In genomic region chr12:132640936-132641335, GRCh38 we compare ENCODE assay signal across 18 cellular contexts. TPM values are rescaled to one million over a fixed set of nuclear protein-coding genes. Genes with fewer than 3 reads are reported as not detected.
DNase-seq lines count a peak whose midpoint lies in the region; ATAC-seq and TF ChIP-seq lines count a peak whose summit lies in the region.
"Had no signal": no experiment of that assay in that cellular context is flagged by ENCODE, and none has a peak within 500 bp of the region (broad histone marks: within the 10 kb centered on the region; RNA-seq: fewer than 3 reads in every experiment).

No MANE protein-coding gene starts in this region.

- no peaks in the 10 kb centered on the region for H3K9me3 Mint-ChIP-seq in activated CD8-positive, alpha-beta T cell treated with anti-CD3 and anti-CD28 coated beads, Interleukin-2, amount 10 ng/mL, durations not matched to agents 7 days and 5 days (ENCODE audit: insufficient read depth)
- H3K9me3 Mint-ChIP-seq in activated CD8-positive, alpha-beta T cell treated with anti-CD3 and anti-CD28 coated beads for 36 hours = no peaks in the 10 kb centered on the region
- no peaks in the 10 kb centered on the region for H3K9me3 Mint-ChIP-seq in chondrocyte (ENCODE audit: low read depth)
- no peaks in the 10 kb centered on the region for H3K9me3 Mint-ChIP-seq in stimulated activated effector memory CD8-positive, alpha-beta T cell treated with anti-CD3 and anti-CD28 coated beads, Interleukin-12 subunit alpha, Interleukin-12 subunit beta, amount 100 ng/mL, for 72 hours
- H3K9me3 Mint-ChIP-seq: CD4-positive, alpha-beta memory T cell; H9 had no signal

- H3K27ac ChIP-seq in A673 (ENCODE audit: low read depth, low read length, poor library complexity, severe bottlenecking) = no peak overlapping the region
- H3K27ac ChIP-seq: C4-2B had no signal

- TF ChIP-seq CTCF in activated CD8-positive, alpha-beta T cell treated with anti-CD3 and anti-CD28 coated beads for 36 hours (IDR thresholded peaks at IDR 0.05) = no peak
- TF ChIP-seq CTCF in chondrocyte (IDR thresholded peaks at IDR 0.05) (no peak), A673 (conservative IDR thresholded peaks at IDR 0.05; ENCODE audit: low read depth, low read length) (no peak)

- BruUV-seq in A673 (replicated peaks; lab: Mats Ljungman, UMichigan) = no TSS peak

- no peaks in the 10 kb centered on the region for H3K27me3 Mint-ChIP-seq in activated CD8-positive, alpha-beta T cell treated with anti-CD3 and anti-CD28 coated beads, Interleukin-2, amount 10 ng/mL, durations not matched to agents 7 days and 5 days (ENCODE audit: low read depth)
- H3K27me3 Mint-ChIP-seq in activated CD8-positive, alpha-beta T cell treated with anti-CD3 and anti-CD28 coated beads for 36 hours = no peaks in the 10 kb centered on the region
- H3K27me3 Mint-ChIP-seq in T-helper 17 cell = no peaks in the 10 kb centered on the region
- no peaks in the 10 kb centered on the region for H3K27me3 Mint-ChIP-seq in chondrocyte (ENCODE audit: low read depth)
- H3K27me3 Mint-ChIP-seq: CD4-positive, alpha-beta memory T cell had no signal

- intact Hi-C loops in activated CD8-positive, alpha-beta T cell treated with anti-CD3 and anti-CD28 coated beads for 36 hours (cut with micrococcal nuclease) = no loop called here
- intact Hi-C loops in A673 (cut with micrococcal nuclease; ENCODE audit: unreplicated experiment) = no loop called here

- no peak for DNase-seq in activated CD8-positive, alpha-beta T cell treated with anti-CD3 and anti-CD28 coated beads, Interleukin-2, amount 10 ng/mL, durations not matched to agents 7 days and 5 days
- no peak for DNase-seq in activated CD8-positive, alpha-beta T cell treated with anti-CD3 and anti-CD28 coated beads for 36 hours
- DNase-seq in T-helper 17 cell (no peak), chondrocyte (ENCODE audit: low spot score) (peak; percentile 61), C1 segment of cervical spinal cord (lab: John Stamatoyannopoulos, UW) (no peak), NCI-H82 (lab: John Stamatoyannopoulos, UW) (no peak), A673 (ENCODE audit: low spot score) (no peak)
- no peak for DNase-seq in stimulated activated effector memory CD8-positive, alpha-beta T cell treated with anti-CD3 and anti-CD28 coated beads, Interleukin-12 subunit alpha, Interleukin-12 subunit beta, amount 100 ng/mL, for 72 hours (ENCODE audit: low spot score in 2 of 2)
- DNase-seq: 8988T; ACHN; CD4-positive, alpha-beta memory T cell; COR-L47; DND-41; GDM1; GOT3; H9 had no signal

- H3K27me3 ChIP-seq in A673 (replicated peaks; ENCODE audit: insufficient read depth, low read depth, low read length, poor library complexity) = no peaks in the 10 kb centered on the region

- no peaks in the 10 kb centered on the region for H3K9me3 ChIP-seq in T-helper 17 cell (ENCODE audit: control insufficient read depth, low read length, poor library complexity, severe bottlenecking)
- no peaks in the 10 kb centered on the region for H3K9me3 ChIP-seq in A673 (ENCODE audit: low read depth, low read length, poor library complexity, severe bottlenecking)

- H3K4me1 Mint-ChIP-seq in activated CD8-positive, alpha-beta T cell treated with anti-CD3 and anti-CD28 coated beads, Interleukin-2, amount 10 ng/mL, durations not matched to agents 7 days and 5 days (ENCODE audit: low read depth) = peaks cover 27% of the 10 kb centered on the region
- peaks cover under 1% of the 10 kb centered on the region for H3K4me1 Mint-ChIP-seq in activated CD8-positive, alpha-beta T cell treated with anti-CD3 and anti-CD28 coated beads for 36 hours (ENCODE audit: low read depth)
- H3K4me1 Mint-ChIP-seq in T-helper 17 cell = peaks cover 4% of the 10 kb centered on the region
- H3K4me1 Mint-ChIP-seq in chondrocyte (ENCODE audit: low read depth) = no peaks in the 10 kb centered on the region
- peaks cover 6% of the 10 kb centered on the region for H3K4me1 Mint-ChIP-seq in stimulated activated effector memory CD8-positive, alpha-beta T cell treated with anti-CD3 and anti-CD28 coated beads, Interleukin-12 subunit alpha, Interleukin-12 subunit beta, amount 100 ng/mL, for 72 hours
- H3K4me1 Mint-ChIP-seq: CD4-positive, alpha-beta memory T cell had no signal

- peak overlapping the region; percentile 31 for H3K27ac Mint-ChIP-seq in activated CD8-positive, alpha-beta T cell treated with anti-CD3 and anti-CD28 coated beads, Interleukin-2, amount 10 ng/mL, durations not matched to agents 7 days and 5 days
- H3K27ac Mint-ChIP-seq in activated CD8-positive, alpha-beta T cell treated with anti-CD3 and anti-CD28 coated beads for 36 hours = no peak overlapping the region
- H3K27ac Mint-ChIP-seq in T-helper 17 cell (peak overlapping the region; percentile 65), chondrocyte (ENCODE audit: unreplicated experiment) (no peak overlapping the region)
- peak overlapping the region; percentile 57 for H3K27ac Mint-ChIP-seq in stimulated activated effector memory CD8-positive, alpha-beta T cell treated with anti-CD3 and anti-CD28 coated beads, Interleukin-12 subunit alpha, Interleukin-12 subunit beta, amount 100 ng/mL, for 72 hours
- H3K27ac Mint-ChIP-seq: CD4-positive, alpha-beta memory T cell; H9 had no signal

- no peaks in the 10 kb centered on the region for H3K4me1 ChIP-seq in A673 (ENCODE audit: insufficient read depth, low read length, poor library complexity, severe bottlenecking)

- CTCF ChIA-PET in activated CD8-positive, alpha-beta T cell treated with anti-CD3 and anti-CD28 coated beads, Interleukin-2, amount 10 ng/mL, durations not matched to agents 7 days and 5 days (lab: Charles Lee) = interaction anchor here (1.6 kb wide), 1 partner anchor 32 kb away, joined by 3 read pairs; no protein-coding TSS in a partner anchor
- CTCF ChIA-PET in activated CD8-positive, alpha-beta T cell treated with anti-CD3 and anti-CD28 coated beads for 36 hours (lab: Charles Lee) = interaction anchor here (0.9 to 1.8 kb wide), 3 partner anchors 8 to 41 kb away, joined by 3 to 5 read pairs (median 4); no protein-coding TSS in a partner anchor
- CTCF ChIA-PET in A673 (lab: Charles Lee) = no interaction called here

- POLR2A ChIA-PET in activated CD8-positive, alpha-beta T cell treated with anti-CD3 and anti-CD28 coated beads, Interleukin-2, amount 10 ng/mL, durations not matched to agents 7 days and 5 days (lab: Charles Lee) = interaction anchor here (0.8 kb wide), 1 partner anchor 28 kb away, joined by 3 read pairs; no protein-coding TSS in a partner anchor
- POLR2A ChIA-PET in activated CD8-positive, alpha-beta T cell treated with anti-CD3 and anti-CD28 coated beads for 36 hours (lab: Charles Lee) = interaction anchor here (1.7 kb wide), 1 partner anchor 10 kb away, joined by 5 read pairs; no protein-coding TSS in a partner anchor
- POLR2A ChIA-PET in A673 (lab: Charles Lee; ENCODE audit: low non-redundant PET) = interaction anchor here (0.6 kb wide), 1 partner anchor 189 kb away, joined by 3 read pairs; no protein-coding TSS in a partner anchor

- H3K36me3 ChIP-seq in A673 (ENCODE audit: insufficient read depth, low read length, poor library complexity, severe bottlenecking) = peaks cover 77% of the 10 kb centered on the region

- peak; percentile 10 for ATAC-seq in activated CD8-positive, alpha-beta T cell treated with anti-CD3 and anti-CD28 coated beads, Interleukin-2, amount 10 ng/mL, durations not matched to agents 7 days and 5 days
- ATAC-seq in activated CD8-positive, alpha-beta T cell treated with anti-CD3 and anti-CD28 coated beads for 36 hours = no peak
- no peak for ATAC-seq in T-helper 17 cell
- no peak for ATAC-seq in stimulated activated effector memory CD8-positive, alpha-beta T cell treated with anti-CD3 and anti-CD28 coated beads, Interleukin-12 subunit alpha, Interleukin-12 subunit beta, amount 100 ng/mL, for 72 hours

- peaks cover 69% of the 10 kb centered on the region for H3K36me3 Mint-ChIP-seq in activated CD8-positive, alpha-beta T cell treated with anti-CD3 and anti-CD28 coated beads, Interleukin-2, amount 10 ng/mL, durations not matched to agents 7 days and 5 days (ENCODE audit: low read depth)
- peaks cover 58% of the 10 kb centered on the region for H3K36me3 Mint-ChIP-seq in activated CD8-positive, alpha-beta T cell treated with anti-CD3 and anti-CD28 coated beads for 36 hours (ENCODE audit: low read depth)
- H3K36me3 Mint-ChIP-seq in T-helper 17 cell (ENCODE audit: low read depth) = peaks cover 8% of the 10 kb centered on the region
- peaks cover 25% of the 10 kb centered on the region for H3K36me3 Mint-ChIP-seq in chondrocyte (ENCODE audit: low read depth)
- H3K36me3 Mint-ChIP-seq in stimulated activated effector memory CD8-positive, alpha-beta T cell treated with anti-CD3 and anti-CD28 coated beads, Interleukin-12 subunit alpha, Interleukin-12 subunit beta, amount 100 ng/mL, for 72 hours = peaks cover 76% of the 10 kb centered on the region

- H3K4me3 ChIP-seq in A673 (ENCODE audit: low read depth, low read length, poor library complexity, severe bottlenecking) = no peak overlapping the region

- no peak overlapping the region for H3K4me3 Mint-ChIP-seq in activated CD8-positive, alpha-beta T cell treated with anti-CD3 and anti-CD28 coated beads, Interleukin-2, amount 10 ng/mL, durations not matched to agents 7 days and 5 days
- H3K4me3 Mint-ChIP-seq in activated CD8-positive, alpha-beta T cell treated with anti-CD3 and anti-CD28 coated beads for 36 hours = no peak overlapping the region
- H3K4me3 Mint-ChIP-seq in T-helper 17 cell = no peak overlapping the region
- no peak overlapping the region for H3K4me3 Mint-ChIP-seq in chondrocyte (ENCODE audit: unreplicated experiment)
- H3K4me3 Mint-ChIP-seq in stimulated activated effector memory CD8-positive, alpha-beta T cell treated with anti-CD3 and anti-CD28 coated beads, Interleukin-12 subunit alpha, Interleukin-12 subunit beta, amount 100 ng/mL, for 72 hours = no peak overlapping the region
- H3K4me3 Mint-ChIP-seq: CD4-positive, alpha-beta memory T cell; H9 had no signal

RNA-seq across cellular contexts. Expression of gene P2RX2, which starts 22.4 kb away (rescaled TPM):
- not detected for total RNA-seq in activated CD8-positive, alpha-beta T cell treated with anti-CD3 and anti-CD28 coated beads, Interleukin-2, amount 10 ng/mL, durations not matched to agents 7 days and 5 days
- total RNA-seq in activated CD8-positive, alpha-beta T cell treated with anti-CD3 and anti-CD28 coated beads for 36 hours = not detected
- total RNA-seq in T-helper 17 cell = not detected
- total RNA-seq in chondrocyte = not detected in 3 replicates
- 0.17 TPM in 1 of 2 replicates, not detected in the other for total RNA-seq in A673 (2021)
- total RNA-seq: CD4-positive, alpha-beta memory T cell; HT-29 had no signal

RNA-seq across cellular contexts. Expression of gene LRCOL1, which starts 30.6 kb away (rescaled TPM):
- not detected for total RNA-seq in activated CD8-positive, alpha-beta T cell treated with anti-CD3 and anti-CD28 coated beads, Interleukin-2, amount 10 ng/mL, durations not matched to agents 7 days and 5 days
- not detected for total RNA-seq in activated CD8-positive, alpha-beta T cell treated with anti-CD3 and anti-CD28 coated beads for 36 hours
- total RNA-seq in T-helper 17 cell = not detected
- total RNA-seq in chondrocyte = not detected in 3 replicates
- not detected in 2 replicates for total RNA-seq in A673 (2021)
- total RNA-seq: CD4-positive, alpha-beta memory T cell; H9; HT-29 had no signal

RNA-seq across cellular contexts. Expression of gene POLE, which starts 46.2 kb away (rescaled TPM):
- total RNA-seq in activated CD8-positive, alpha-beta T cell treated with anti-CD3 and anti-CD28 coated beads, Interleukin-2, amount 10 ng/mL, durations not matched to agents 7 days and 5 days = 100 to 1,000 TPM; 200 to 202 TPM
- 100 to 1,000 TPM; 115 to 121 TPM for total RNA-seq in activated CD8-positive, alpha-beta T cell treated with anti-CD3 and anti-CD28 coated beads for 36 hours
- total RNA-seq in T-helper 17 cell = 10 to 100 TPM; 50.4 to 54.7 TPM
- 44.7 to 65.7 TPM (median 48.0 TPM) in 3 replicates for total RNA-seq in chondrocyte
- 229 and 239 TPM in 2 replicates for total RNA-seq in A673 (2021)

RNA-seq across cellular contexts. Expression of gene PXMP2, which starts 46.5 kb away (rescaled TPM):
- 10 to 100 TPM; 38.0 to 40.6 TPM for total RNA-seq in activated CD8-positive, alpha-beta T cell treated with anti-CD3 and anti-CD28 coated beads, Interleukin-2, amount 10 ng/mL, durations not matched to agents 7 days and 5 days
- 10 to 100 TPM; 14.3 TPM for total RNA-seq in activated CD8-positive, alpha-beta T cell treated with anti-CD3 and anti-CD28 coated beads for 36 hours
- total RNA-seq in T-helper 17 cell (1 to 10 TPM; 3.0 to 3.1 TPM), chondrocyte (18.5 to 19.5 TPM (median 19.0 TPM) in 3 replicates), A673 (2021) (52.2 and 52.6 TPM in 2 replicates)

Comparison
In these comparisons a context has a peak if more than half of its experiments do, and no peak if none do; other contexts are left out.
1. H3K27ac Mint-ChIP-seq: peak in activated CD8-positive, alpha-beta T cell treated with anti-CD3 and anti-CD28 coated beads, Interleukin-2, amount 10 ng/mL, durations not matched to agents 7 days and 5 days (single experiment), T-helper 17 cell (single experiment) and stimulated activated effector memory CD8-positive, alpha-beta T cell treated with anti-CD3 and anti-CD28 coated beads, Interleukin-12 subunit alpha, Interleukin-12 subunit beta, amount 100 ng/mL, for 72 hours (single experiment); none in activated CD8-positive, alpha-beta T cell treated with anti-CD3 and anti-CD28 coated beads for 36 hours (single experiment) and chondrocyte (single experiment).